In the genomic region with DNA sequence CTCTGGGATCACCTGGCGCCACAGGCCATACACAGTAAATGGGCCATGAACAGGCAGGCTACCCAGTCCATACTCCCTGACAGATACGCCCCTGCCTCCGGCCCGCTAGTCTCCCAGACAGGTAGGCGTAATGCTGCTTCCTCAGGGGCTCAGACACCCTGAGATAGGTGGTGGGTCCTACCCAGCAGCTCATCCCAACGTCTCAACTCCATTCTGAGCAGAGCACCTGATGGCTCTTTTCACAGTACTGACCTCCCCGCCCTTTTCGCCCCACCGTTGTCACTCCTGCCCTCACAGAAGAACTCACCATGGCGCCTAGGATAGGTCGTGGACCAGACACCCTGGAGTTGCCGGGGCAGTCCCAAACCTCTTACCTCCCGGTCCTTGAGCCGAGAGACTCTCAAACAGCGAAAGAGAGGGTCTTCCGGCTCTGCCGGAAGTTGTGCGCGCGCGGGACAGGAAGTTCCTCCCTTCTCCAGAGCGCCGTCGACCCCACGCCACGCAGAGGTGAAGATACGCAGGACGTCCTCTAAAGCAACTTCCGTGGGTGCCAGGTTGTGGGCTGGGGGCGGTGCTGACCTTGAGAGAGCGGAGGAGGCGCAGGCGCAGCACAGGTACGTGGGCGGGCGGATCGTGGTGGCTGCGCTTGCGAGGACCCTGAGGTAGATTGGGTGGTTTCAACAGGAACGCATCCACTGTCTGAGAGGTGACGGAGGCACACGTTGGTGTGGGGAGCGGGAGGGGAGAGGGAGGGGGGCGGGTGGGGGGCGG, we compare ENCODE assay signal across 1 cellular context.
A peak's percentile ranks its signal among the peaks of the same experiment; 100 is the strongest.
TF ChIP-seq lines count a peak whose summit lies in the region.

A gene (minus strand): TSS at position 432 of the 771 bp plus-strand sequence. CDS start 122 bp downstream, at position 310.

TF ChIP-seq in K562, 482 proteins besides CTCF, POLR2A, EP300 and RAD21 (continued from another document and continues in another):
- TF ChIP-seq, protein P1, sequence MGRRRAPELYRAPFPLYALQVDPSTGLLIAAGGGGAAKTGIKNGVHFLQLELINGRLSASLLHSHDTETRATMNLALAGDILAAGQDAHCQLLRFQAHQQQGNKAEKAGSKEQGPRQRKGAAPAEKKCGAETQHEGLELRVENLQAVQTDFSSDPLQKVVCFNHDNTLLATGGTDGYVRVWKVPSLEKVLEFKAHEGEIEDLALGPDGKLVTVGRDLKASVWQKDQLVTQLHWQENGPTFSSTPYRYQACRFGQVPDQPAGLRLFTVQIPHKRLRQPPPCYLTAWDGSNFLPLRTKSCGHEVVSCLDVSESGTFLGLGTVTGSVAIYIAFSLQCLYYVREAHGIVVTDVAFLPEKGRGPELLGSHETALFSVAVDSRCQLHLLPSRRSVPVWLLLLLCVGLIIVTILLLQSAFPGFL (CRISPR knock-in tag; IDR thresholded peaks at IDR 0.05): no peak
- no peak for TF ChIP-seq HSF4 (CRISPR knock-in tag; IDR thresholded peaks at IDR 0.05; ENCODE audit: borderline replicate concordance)
- TF ChIP-seq CEBPB (tag; IDR thresholded peaks at IDR 0.05): no peak
- TF ChIP-seq TCFL5 (CRISPR knock-in tag; conservative IDR thresholded peaks at IDR 0.05): no peak
- TF ChIP-seq RBFOX2 (IDR thresholded peaks at IDR 0.05; ENCODE audit: low read depth, low read length): peak; percentile 88
- TF ChIP-seq TRIM24 (IDR thresholded peaks at IDR 0.05): peak in 1 of 2 experiments; percentile 52; a peak in 2 of 4 replicates
- no peak for TF ChIP-seq THRAP3 (IDR thresholded peaks at IDR 0.05; ENCODE audit: borderline replicate concordance)
- no peak for TF ChIP-seq TAF15 (IDR thresholded peaks at IDR 0.05; ENCODE audit: low read depth, low read length)
- no peak for TF ChIP-seq CBFB (CRISPR knock-in tag; IDR thresholded peaks at IDR 0.05)
- TF ChIP-seq FOXK1 (CRISPR knock-in tag; IDR thresholded peaks at IDR 0.05; ENCODE audit: borderline replicate concordance): no peak
- TF ChIP-seq CHD2 (IDR thresholded peaks at IDR 0.05; ENCODE audit: low read depth, low read length): no peak
- no peak for TF ChIP-seq ZNF586 (CRISPR knock-in tag; conservative IDR thresholded peaks at IDR 0.05)
- peak; percentile 86 for TF ChIP-seq PHF8 (IDR thresholded peaks at IDR 0.05; ENCODE audit: borderline replicate concordance, low read length)
- no peak for TF ChIP-seq ZNF316 (IDR thresholded peaks at IDR 0.05)
- no peak for TF ChIP-seq SMC3 (conservative IDR thresholded peaks at IDR 0.05; ENCODE audit: insufficient read depth, low read depth, low read length)
- TF ChIP-seq SMAD3 (CRISPR knock-in tag; conservative IDR thresholded peaks at IDR 0.05): no peak
- TF ChIP-seq, protein P2, sequence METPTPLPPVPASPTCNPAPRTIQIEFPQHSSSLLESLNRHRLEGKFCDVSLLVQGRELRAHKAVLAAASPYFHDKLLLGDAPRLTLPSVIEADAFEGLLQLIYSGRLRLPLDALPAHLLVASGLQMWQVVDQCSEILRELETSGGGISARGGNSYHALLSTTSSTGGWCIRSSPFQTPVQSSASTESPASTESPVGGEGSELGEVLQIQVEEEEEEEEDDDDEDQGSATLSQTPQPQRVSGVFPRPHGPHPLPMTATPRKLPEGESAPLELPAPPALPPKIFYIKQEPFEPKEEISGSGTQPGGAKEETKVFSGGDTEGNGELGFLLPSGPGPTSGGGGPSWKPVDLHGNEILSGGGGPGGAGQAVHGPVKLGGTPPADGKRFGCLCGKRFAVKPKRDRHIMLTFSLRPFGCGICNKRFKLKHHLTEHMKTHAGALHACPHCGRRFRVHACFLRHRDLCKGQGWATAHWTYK (CRISPR knock-in tag; IDR thresholded peaks at IDR 0.05): no peak
- TF ChIP-seq BRCA1 (IDR thresholded peaks at IDR 0.05): no peak
- no peak for TF ChIP-seq BRCA1 (CRISPR knock-in tag; IDR thresholded peaks at IDR 0.05)
- TF ChIP-seq SRSF1 (IDR thresholded peaks at IDR 0.05; ENCODE audit: low read depth, low read length): no peak
- TF ChIP-seq, protein P3, sequence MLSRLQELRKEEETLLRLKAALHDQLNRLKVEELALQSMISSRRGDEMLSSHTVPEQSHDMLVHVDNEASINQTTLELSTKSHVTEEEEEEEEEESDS (CRISPR knock-in tag; IDR thresholded peaks at IDR 0.05): no peak
- TF ChIP-seq SMARCB1 (IDR thresholded peaks at IDR 0.05; ENCODE audit: insufficient read length, low read depth): no peak
- TF ChIP-seq HDAC3 (IDR thresholded peaks at IDR 0.05; ENCODE audit: borderline replicate concordance, partially characterized antibody): no peak
- TF ChIP-seq YBX1 (IDR thresholded peaks at IDR 0.05): no peak
- no peak for TF ChIP-seq ZSCAN32 (CRISPR knock-in tag; IDR thresholded peaks at IDR 0.05)
- TF ChIP-seq, protein P4, sequence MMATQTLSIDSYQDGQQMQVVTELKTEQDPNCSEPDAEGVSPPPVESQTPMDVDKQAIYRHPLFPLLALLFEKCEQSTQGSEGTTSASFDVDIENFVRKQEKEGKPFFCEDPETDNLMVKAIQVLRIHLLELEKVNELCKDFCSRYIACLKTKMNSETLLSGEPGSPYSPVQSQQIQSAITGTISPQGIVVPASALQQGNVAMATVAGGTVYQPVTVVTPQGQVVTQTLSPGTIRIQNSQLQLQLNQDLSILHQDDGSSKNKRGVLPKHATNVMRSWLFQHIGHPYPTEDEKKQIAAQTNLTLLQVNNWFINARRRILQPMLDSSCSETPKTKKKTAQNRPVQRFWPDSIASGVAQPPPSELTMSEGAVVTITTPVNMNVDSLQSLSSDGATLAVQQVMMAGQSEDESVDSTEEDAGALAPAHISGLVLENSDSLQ (IDR thresholded peaks at IDR 0.05): peak; percentile 70
- TF ChIP-seq FOXA1 (IDR thresholded peaks at IDR 0.05; ENCODE audit: borderline replicate concordance): no peak
- no peak for TF ChIP-seq ILF3 (IDR thresholded peaks at IDR 0.05; ENCODE audit: borderline replicate concordance)
- peak; percentile 100 for TF ChIP-seq ESRRA (IDR thresholded peaks at IDR 0.05; ENCODE audit: borderline replicate concordance, low read depth)
- TF ChIP-seq RBM14 (IDR thresholded peaks at IDR 0.05; ENCODE audit: borderline replicate concordance, insufficient read depth, low read depth, low read length): no peak
- no peak for TF ChIP-seq ARID2 (IDR thresholded peaks at IDR 0.05)
- no peak for TF ChIP-seq ZNF644 (tag; IDR thresholded peaks at IDR 0.05; ENCODE audit: low read depth)
- TF ChIP-seq, protein P5, sequence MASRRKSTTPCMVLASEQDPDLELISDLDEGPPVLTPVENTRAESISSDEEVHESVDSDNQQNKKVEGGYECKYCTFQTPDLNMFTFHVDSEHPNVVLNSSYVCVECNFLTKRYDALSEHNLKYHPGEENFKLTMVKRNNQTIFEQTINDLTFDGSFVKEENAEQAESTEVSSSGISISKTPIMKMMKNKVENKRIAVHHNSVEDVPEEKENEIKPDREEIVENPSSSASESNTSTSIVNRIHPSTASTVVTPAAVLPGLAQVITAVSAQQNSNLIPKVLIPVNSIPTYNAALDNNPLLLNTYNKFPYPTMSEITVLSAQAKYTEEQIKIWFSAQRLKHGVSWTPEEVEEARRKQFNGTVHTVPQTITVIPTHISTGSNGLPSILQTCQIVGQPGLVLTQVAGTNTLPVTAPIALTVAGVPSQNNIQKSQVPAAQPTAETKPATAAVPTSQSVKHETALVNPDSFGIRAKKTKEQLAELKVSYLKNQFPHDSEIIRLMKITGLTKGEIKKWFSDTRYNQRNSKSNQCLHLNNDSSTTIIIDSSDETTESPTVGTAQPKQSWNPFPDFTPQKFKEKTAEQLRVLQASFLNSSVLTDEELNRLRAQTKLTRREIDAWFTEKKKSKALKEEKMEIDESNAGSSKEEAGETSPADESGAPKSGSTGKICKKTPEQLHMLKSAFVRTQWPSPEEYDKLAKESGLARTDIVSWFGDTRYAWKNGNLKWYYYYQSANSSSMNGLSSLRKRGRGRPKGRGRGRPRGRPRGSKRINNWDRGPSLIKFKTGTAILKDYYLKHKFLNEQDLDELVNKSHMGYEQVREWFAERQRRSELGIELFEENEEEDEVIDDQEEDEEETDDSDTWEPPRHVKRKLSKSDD (conservative IDR thresholded peaks at IDR 0.05; ENCODE audit: low read length): no peak
- TF ChIP-seq ERF (CRISPR knock-in tag; IDR thresholded peaks at IDR 0.05): no peak
- TF ChIP-seq, protein P6, sequence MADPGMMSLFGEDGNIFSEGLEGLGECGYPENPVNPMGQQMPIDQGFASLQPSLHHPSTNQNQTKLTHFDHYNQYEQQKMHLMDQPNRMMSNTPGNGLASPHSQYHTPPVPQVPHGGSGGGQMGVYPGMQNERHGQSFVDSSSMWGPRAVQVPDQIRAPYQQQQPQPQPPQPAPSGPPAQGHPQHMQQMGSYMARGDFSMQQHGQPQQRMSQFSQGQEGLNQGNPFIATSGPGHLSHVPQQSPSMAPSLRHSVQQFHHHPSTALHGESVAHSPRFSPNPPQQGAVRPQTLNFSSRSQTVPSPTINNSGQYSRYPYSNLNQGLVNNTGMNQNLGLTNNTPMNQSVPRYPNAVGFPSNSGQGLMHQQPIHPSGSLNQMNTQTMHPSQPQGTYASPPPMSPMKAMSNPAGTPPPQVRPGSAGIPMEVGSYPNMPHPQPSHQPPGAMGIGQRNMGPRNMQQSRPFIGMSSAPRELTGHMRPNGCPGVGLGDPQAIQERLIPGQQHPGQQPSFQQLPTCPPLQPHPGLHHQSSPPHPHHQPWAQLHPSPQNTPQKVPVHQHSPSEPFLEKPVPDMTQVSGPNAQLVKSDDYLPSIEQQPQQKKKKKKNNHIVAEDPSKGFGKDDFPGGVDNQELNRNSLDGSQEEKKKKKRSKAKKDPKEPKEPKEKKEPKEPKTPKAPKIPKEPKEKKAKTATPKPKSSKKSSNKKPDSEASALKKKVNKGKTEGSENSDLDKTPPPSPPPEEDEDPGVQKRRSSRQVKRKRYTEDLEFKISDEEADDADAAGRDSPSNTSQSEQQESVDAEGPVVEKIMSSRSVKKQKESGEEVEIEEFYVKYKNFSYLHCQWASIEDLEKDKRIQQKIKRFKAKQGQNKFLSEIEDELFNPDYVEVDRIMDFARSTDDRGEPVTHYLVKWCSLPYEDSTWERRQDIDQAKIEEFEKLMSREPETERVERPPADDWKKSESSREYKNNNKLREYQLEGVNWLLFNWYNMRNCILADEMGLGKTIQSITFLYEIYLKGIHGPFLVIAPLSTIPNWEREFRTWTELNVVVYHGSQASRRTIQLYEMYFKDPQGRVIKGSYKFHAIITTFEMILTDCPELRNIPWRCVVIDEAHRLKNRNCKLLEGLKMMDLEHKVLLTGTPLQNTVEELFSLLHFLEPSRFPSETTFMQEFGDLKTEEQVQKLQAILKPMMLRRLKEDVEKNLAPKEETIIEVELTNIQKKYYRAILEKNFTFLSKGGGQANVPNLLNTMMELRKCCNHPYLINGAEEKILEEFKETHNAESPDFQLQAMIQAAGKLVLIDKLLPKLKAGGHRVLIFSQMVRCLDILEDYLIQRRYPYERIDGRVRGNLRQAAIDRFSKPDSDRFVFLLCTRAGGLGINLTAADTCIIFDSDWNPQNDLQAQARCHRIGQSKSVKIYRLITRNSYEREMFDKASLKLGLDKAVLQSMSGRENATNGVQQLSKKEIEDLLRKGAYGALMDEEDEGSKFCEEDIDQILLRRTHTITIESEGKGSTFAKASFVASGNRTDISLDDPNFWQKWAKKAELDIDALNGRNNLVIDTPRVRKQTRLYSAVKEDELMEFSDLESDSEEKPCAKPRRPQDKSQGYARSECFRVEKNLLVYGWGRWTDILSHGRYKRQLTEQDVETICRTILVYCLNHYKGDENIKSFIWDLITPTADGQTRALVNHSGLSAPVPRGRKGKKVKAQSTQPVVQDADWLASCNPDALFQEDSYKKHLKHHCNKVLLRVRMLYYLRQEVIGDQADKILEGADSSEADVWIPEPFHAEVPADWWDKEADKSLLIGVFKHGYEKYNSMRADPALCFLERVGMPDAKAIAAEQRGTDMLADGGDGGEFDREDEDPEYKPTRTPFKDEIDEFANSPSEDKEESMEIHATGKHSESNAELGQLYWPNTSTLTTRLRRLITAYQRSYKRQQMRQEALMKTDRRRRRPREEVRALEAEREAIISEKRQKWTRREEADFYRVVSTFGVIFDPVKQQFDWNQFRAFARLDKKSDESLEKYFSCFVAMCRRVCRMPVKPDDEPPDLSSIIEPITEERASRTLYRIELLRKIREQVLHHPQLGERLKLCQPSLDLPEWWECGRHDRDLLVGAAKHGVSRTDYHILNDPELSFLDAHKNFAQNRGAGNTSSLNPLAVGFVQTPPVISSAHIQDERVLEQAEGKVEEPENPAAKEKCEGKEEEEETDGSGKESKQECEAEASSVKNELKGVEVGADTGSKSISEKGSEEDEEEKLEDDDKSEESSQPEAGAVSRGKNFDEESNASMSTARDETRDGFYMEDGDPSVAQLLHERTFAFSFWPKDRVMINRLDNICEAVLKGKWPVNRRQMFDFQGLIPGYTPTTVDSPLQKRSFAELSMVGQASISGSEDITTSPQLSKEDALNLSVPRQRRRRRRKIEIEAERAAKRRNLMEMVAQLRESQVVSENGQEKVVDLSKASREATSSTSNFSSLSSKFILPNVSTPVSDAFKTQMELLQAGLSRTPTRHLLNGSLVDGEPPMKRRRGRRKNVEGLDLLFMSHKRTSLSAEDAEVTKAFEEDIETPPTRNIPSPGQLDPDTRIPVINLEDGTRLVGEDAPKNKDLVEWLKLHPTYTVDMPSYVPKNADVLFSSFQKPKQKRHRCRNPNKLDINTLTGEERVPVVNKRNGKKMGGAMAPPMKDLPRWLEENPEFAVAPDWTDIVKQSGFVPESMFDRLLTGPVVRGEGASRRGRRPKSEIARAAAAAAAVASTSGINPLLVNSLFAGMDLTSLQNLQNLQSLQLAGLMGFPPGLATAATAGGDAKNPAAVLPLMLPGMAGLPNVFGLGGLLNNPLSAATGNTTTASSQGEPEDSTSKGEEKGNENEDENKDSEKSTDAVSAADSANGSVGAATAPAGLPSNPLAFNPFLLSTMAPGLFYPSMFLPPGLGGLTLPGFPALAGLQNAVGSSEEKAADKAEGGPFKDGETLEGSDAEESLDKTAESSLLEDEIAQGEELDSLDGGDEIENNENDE (IDR thresholded peaks at IDR 0.05; ENCODE audit: low read depth, low read length): no peak
- TF ChIP-seq ADNP (tag; IDR thresholded peaks at IDR 0.05): no peak
- TF ChIP-seq HMG20B (CRISPR knock-in tag; IDR thresholded peaks at IDR 0.05): no peak
- TF ChIP-seq ETV5 (CRISPR knock-in tag; IDR thresholded peaks at IDR 0.05; ENCODE audit: low read depth): no peak
- TF ChIP-seq, protein P7, sequence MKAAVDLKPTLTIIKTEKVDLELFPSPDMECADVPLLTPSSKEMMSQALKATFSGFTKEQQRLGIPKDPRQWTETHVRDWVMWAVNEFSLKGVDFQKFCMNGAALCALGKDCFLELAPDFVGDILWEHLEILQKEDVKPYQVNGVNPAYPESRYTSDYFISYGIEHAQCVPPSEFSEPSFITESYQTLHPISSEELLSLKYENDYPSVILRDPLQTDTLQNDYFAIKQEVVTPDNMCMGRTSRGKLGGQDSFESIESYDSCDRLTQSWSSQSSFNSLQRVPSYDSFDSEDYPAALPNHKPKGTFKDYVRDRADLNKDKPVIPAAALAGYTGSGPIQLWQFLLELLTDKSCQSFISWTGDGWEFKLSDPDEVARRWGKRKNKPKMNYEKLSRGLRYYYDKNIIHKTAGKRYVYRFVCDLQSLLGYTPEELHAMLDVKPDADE (conservative IDR thresholded peaks at IDR 0.05; ENCODE audit: control insufficient read depth, low read depth, low read length): no peak
- 0 out of 2 replicates have a peak, but pooled peaks have one; percentile 37 for TF ChIP-seq JUN (IDR thresholded peaks at IDR 0.05; ENCODE audit: borderline replicate concordance, low read depth, low read length)
- no peak for TF ChIP-seq JUN (CRISPR knock-in tag; IDR thresholded peaks at IDR 0.05; ENCODE audit: borderline replicate concordance)
